Comparison of ENCODE assay signal across 10 cellular contexts in genomic region chr12:26275313-26276257, GRCh38.
DNase-seq lines count a peak whose midpoint lies in the region; TF ChIP-seq lines count a peak whose summit lies in the region.
"Had no signal": no experiment of that assay in that cellular context is flagged by ENCODE, and none has a peak within 500 bp of the region (broad histone marks: within the 10 kb centered on the region; RNA-seq: fewer than 3 reads in every experiment).

No MANE protein-coding gene starts in this region.

- H3K27ac ChIP-seq in AG04450 (ENCODE audit: low read depth, low read length) (peak overlapping the region; percentile 94), endodermal cell (ENCODE audit: low read depth, low read length) (no peak overlapping the region), neutrophil (peak overlapping the region; percentile 55)
- H3K27ac ChIP-seq: SK-N-MC had no signal

- H3K4me3 Mint-ChIP-seq in endodermal cell, result no peak overlapping the region

- H3K9ac ChIP-seq in endodermal cell (ENCODE audit: extremely low read depth, low read length, poor library complexity, severe bottlenecking), result no peak overlapping the region

- H3K4me1 ChIP-seq in endodermal cell (ENCODE audit: control insufficient read depth, insufficient read depth, low read length), result peaks cover 16% of the 10 kb centered on the region
- peaks cover 28 to 32% of the 10 kb centered on the region in 2 experiments for H3K4me1 ChIP-seq in neutrophil (ENCODE audit: control insufficient read depth in 1 of 2, insufficient read depth in 1 of 2, low read depth in 1 of 2, low read length in 1 of 2)

- DNase-seq in AG04450 (ENCODE audit: low read depth, low spot score), result no peak
- DNase-seq in NB4 (ENCODE audit: low read depth), result peak; percentile 96
- DNase-seq in endodermal cell, result no peak
- DNase-seq in posterior vena cava (ENCODE audit: low spot score), result no peak
- DNase-seq in C1 segment of cervical spinal cord (lab: John Stamatoyannopoulos, UW), result no peak
- no peak for DNase-seq in stimulated activated naive CD4-positive, alpha-beta T cell (lab: John Stamatoyannopoulos, UW)
- no peak for DNase-seq in dermis blood vessel endothelial cell
- DNase-seq: activated gamma-delta T cell had no signal

- H3K27ac Mint-ChIP-seq in endodermal cell, result peak overlapping the region; percentile 89

- H3K27me3 ChIP-seq in AG04450 (ENCODE audit: control insufficient read depth, insufficient read depth, low read length), result no peaks in the 10 kb centered on the region
- H3K27me3 ChIP-seq in endodermal cell (ENCODE audit: control insufficient read depth, insufficient read depth, low read length, poor library complexity, severe bottlenecking), result peaks cover 12% of the 10 kb centered on the region
- H3K27me3 ChIP-seq in neutrophil, result no peaks in the 10 kb centered on the region

- CTCF ChIA-PET in AG04450 (lab: Charles Lee), result interaction anchor here (0.6 to 1.7 kb wide), 5 partner anchors 23 to 180 kb away, joined by 3 to 5 read pairs (median 3); no protein-coding TSS in a partner anchor

- no peak overlapping the region for H3K4me3 ChIP-seq in AG04450 (ENCODE audit: low read depth, low read length)
- H3K4me3 ChIP-seq in NB4 (ENCODE audit: low read depth, low read length), result peak overlapping the region; percentile 51
- no peak overlapping the region for H3K4me3 ChIP-seq in endodermal cell (ENCODE audit: low read length)
- no peak overlapping the region for H3K4me3 ChIP-seq in neutrophil (ENCODE audit: low read depth in 1 of 2, low read length in 1 of 2)
- H3K4me3 ChIP-seq: SK-N-MC had no signal

- no peaks in the 10 kb centered on the region for H3K9me3 Mint-ChIP-seq in endodermal cell

- no peak for TF ChIP-seq CTCF in AG04450 (IDR thresholded peaks at IDR 0.05; ENCODE audit: low read depth, low read length)
- TF ChIP-seq CTCF in NB4 (IDR thresholded peaks at IDR 0.05; ENCODE audit: low read depth, low read length), result no peak
- no peak for TF ChIP-seq CTCF in endodermal cell (conservative IDR thresholded peaks at IDR 0.05)
- TF ChIP-seq CTCF in neutrophil (IDR thresholded peaks at IDR 0.05), result no peak

- POLR2A ChIA-PET in AG04450 (lab: Yijun Ruan, JAX), result interaction anchor here (0.5 to 1.5 kb wide), 4 partner anchors 14 to 48 kb away, joined by 3 to 7 read pairs (median 4); no protein-coding TSS in a partner anchor

- WGBS in endodermal cell (ENCODE audit: insufficient coverage in 1 of 2, insufficient read length in 1 of 2), 2 experiments, result 88 to 100% methylated on average over 3 to 12 of the region's 12 CpGs

- peaks cover 61% of the 10 kb centered on the region for H3K4me1 Mint-ChIP-seq in endodermal cell

- intact Hi-C loops in posterior vena cava (cut with DNase I), result loop anchor here in 1 of 2 donors (10.0 kb wide), 1 partner anchor 151 kb away; the partner anchor contains the start of gene BHLHE41

- H3K9me3 ChIP-seq in AG04450 (ENCODE audit: control insufficient read depth, insufficient read depth, low read length) (no peaks in the 10 kb centered on the region), endodermal cell (ENCODE audit: control insufficient read depth, low read length) (no peaks in the 10 kb centered on the region), neutrophil (no peaks in the 10 kb centered on the region)

- peaks cover 14% of the 10 kb centered on the region for H3K27me3 Mint-ChIP-seq in endodermal cell (ENCODE audit: insufficient read depth)

- TF ChIP-seq POLR2A in NB4 (IDR thresholded peaks at IDR 0.05; ENCODE audit: extremely low read depth, insufficient read length), result no peak

- no peaks in the 10 kb centered on the region for H3K36me3 Mint-ChIP-seq in endodermal cell (ENCODE audit: low read depth)

- no peaks in the 10 kb centered on the region for H3K36me3 ChIP-seq in endodermal cell (ENCODE audit: control insufficient read depth, insufficient read depth, low read length)
- no peaks in the 10 kb centered on the region for H3K36me3 ChIP-seq in neutrophil
